ENCODE assay signal across 1 cellular context in genomic region chr10:75234017-75234682, GRCh38.
TF ChIP-seq lines count a peak whose summit lies in the region.

No MANE protein-coding gene starts in this region.

TF ChIP-seq in K562, 482 proteins besides CTCF, POLR2A, EP300 and RAD21 (continued from another document and continues in another):
- TF ChIP-seq, protein P1, sequence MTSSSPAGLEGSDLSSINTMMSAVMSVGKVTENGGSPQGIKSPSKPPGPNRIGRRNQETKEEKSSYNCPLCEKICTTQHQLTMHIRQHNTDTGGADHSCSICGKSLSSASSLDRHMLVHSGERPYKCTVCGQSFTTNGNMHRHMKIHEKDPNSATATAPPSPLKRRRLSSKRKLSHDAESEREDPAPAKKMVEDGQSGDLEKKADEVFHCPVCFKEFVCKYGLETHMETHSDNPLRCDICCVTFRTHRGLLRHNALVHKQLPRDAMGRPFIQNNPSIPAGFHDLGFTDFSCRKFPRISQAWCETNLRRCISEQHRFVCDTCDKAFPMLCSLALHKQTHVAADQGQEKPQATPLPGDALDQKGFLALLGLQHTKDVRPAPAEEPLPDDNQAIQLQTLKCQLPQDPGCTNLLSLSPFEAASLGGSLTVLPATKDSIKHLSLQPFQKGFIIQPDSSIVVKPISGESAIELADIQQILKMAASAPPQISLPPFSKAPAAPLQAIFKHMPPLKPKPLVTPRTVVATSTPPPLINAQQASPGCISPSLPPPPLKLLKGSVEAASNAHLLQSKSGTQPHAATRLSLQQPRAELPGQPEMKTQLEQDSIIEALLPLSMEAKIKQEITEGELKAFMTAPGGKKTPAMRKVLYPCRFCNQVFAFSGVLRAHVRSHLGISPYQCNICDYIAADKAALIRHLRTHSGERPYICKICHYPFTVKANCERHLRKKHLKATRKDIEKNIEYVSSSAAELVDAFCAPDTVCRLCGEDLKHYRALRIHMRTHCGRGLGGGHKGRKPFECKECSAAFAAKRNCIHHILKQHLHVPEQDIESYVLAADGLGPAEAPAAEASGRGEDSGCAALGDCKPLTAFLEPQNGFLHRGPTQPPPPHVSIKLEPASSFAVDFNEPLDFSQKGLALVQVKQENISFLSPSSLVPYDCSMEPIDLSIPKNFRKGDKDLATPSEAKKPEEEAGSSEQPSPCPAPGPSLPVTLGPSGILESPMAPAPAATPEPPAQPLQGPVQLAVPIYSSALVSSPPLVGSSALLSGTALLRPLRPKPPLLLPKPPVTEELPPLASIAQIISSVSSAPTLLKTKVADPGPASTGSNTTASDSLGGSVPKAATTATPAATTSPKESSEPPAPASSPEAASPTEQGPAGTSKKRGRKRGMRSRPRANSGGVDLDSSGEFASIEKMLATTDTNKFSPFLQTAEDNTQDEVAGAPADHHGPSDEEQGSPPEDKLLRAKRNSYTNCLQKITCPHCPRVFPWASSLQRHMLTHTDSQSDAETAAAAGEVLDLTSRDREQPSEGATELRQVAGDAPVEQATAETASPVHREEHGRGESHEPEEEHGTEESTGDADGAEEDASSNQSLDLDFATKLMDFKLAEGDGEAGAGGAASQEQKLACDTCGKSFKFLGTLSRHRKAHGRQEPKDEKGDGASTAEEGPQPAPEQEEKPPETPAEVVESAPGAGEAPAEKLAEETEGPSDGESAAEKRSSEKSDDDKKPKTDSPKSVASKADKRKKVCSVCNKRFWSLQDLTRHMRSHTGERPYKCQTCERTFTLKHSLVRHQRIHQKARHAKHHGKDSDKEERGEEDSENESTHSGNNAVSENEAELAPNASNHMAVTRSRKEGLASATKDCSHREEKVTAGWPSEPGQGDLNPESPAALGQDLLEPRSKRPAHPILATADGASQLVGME (CRISPR knock-in tag; IDR thresholded peaks at IDR 0.05) = no peak
- no peak for TF ChIP-seq POLR2H (tag; IDR thresholded peaks at IDR 0.05; ENCODE audit: low read depth)
- TF ChIP-seq CXXC5 (CRISPR knock-in tag; IDR thresholded peaks at IDR 0.05) = 0 out of 2 replicates have a peak, but pooled peaks have one; percentile 9
- TF ChIP-seq, protein P2, sequence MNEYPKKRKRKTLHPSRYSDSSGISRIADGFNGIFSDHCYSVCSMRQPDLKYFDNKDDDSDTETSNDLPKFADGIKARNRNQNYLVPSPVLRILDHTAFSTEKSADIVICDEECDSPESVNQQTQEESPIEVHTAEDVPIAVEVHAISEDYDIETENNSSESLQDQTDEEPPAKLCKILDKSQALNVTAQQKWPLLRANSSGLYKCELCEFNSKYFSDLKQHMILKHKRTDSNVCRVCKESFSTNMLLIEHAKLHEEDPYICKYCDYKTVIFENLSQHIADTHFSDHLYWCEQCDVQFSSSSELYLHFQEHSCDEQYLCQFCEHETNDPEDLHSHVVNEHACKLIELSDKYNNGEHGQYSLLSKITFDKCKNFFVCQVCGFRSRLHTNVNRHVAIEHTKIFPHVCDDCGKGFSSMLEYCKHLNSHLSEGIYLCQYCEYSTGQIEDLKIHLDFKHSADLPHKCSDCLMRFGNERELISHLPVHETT (CRISPR knock-in tag; conservative IDR thresholded peaks at IDR 0.05 in 1 of 2, IDR thresholded peaks at IDR 0.05 in 1 of 2) = peak in 1 of 2 experiments; percentile 46; a peak in 1 of 4 replicates
- no peak for TF ChIP-seq PHB (CRISPR knock-in tag; IDR thresholded peaks at IDR 0.05)
- no peak for TF ChIP-seq ZNF695 (CRISPR knock-in tag; IDR thresholded peaks at IDR 0.05)
- no peak for TF ChIP-seq WHSC1 (IDR thresholded peaks at IDR 0.05; ENCODE audit: low read length)
- TF ChIP-seq ZNF197 (CRISPR knock-in tag; IDR thresholded peaks at IDR 0.05; ENCODE audit: low read depth) = no peak
- no peak for TF ChIP-seq MIER1 (IDR thresholded peaks at IDR 0.05; ENCODE audit: low read depth)
- TF ChIP-seq ZNF324 (CRISPR knock-in tag; IDR thresholded peaks at IDR 0.05) = no peak
- no peak for TF ChIP-seq PATZ1 (CRISPR knock-in tag; IDR thresholded peaks at IDR 0.05; ENCODE audit: borderline replicate concordance)
- TF ChIP-seq, protein P3, sequence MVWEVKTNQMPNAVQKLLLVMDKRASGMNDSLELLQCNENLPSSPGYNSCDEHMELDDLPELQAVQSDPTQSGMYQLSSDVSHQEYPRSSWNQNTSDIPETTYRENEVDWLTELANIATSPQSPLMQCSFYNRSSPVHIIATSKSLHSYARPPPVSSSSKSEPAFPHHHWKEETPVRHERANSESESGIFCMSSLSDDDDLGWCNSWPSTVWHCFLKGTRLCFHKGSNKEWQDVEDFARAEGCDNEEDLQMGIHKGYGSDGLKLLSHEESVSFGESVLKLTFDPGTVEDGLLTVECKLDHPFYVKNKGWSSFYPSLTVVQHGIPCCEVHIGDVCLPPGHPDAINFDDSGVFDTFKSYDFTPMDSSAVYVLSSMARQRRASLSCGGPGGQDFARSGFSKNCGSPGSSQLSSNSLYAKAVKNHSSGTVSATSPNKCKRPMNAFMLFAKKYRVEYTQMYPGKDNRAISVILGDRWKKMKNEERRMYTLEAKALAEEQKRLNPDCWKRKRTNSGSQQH (CRISPR knock-in tag; IDR thresholded peaks at IDR 0.05) = no peak
- TF ChIP-seq, protein P4, sequence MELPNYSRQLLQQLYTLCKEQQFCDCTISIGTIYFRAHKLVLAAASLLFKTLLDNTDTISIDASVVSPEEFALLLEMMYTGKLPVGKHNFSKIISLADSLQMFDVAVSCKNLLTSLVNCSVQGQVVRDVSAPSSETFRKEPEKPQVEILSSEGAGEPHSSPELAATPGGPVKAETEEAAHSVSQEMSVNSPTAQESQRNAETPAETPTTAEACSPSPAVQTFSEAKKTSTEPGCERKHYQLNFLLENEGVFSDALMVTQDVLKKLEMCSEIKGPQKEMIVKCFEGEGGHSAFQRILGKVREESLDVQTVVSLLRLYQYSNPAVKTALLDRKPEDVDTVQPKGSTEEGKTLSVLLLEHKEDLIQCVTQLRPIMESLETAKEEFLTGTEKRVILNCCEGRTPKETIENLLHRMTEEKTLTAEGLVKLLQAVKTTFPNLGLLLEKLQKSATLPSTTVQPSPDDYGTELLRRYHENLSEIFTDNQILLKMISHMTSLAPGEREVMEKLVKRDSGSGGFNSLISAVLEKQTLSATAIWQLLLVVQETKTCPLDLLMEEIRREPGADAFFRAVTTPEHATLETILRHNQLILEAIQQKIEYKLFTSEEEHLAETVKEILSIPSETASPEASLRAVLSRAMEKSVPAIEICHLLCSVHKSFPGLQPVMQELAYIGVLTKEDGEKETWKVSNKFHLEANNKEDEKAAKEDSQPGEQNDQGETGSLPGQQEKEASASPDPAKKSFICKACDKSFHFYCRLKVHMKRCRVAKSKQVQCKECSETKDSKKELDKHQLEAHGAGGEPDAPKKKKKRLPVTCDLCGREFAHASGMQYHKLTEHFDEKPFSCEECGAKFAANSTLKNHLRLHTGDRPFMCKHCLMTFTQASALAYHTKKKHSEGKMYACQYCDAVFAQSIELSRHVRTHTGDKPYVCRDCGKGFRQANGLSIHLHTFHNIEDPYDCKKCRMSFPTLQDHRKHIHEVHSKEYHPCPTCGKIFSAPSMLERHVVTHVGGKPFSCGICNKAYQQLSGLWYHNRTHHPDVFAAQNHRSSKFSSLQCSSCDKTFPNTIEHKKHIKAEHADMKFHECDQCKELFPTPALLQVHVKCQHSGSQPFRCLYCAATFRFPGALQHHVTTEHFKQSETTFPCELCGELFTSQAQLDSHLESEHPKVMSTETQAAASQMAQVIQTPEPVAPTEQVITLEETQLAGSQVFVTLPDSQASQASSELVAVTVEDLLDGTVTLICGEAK (IDR thresholded peaks at IDR 0.05) = peak; percentile 38; the same call in 1 of the 2 replicates
- TF ChIP-seq, protein P4 (CRISPR knock-in tag; IDR thresholded peaks at IDR 0.05) = no peak
- TF ChIP-seq, protein P5, sequence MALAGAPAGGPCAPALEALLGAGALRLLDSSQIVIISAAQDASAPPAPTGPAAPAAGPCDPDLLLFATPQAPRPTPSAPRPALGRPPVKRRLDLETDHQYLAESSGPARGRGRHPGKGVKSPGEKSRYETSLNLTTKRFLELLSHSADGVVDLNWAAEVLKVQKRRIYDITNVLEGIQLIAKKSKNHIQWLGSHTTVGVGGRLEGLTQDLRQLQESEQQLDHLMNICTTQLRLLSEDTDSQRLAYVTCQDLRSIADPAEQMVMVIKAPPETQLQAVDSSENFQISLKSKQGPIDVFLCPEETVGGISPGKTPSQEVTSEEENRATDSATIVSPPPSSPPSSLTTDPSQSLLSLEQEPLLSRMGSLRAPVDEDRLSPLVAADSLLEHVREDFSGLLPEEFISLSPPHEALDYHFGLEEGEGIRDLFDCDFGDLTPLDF (CRISPR knock-in tag; IDR thresholded peaks at IDR 0.05) = no peak
- TF ChIP-seq TEAD4 (IDR thresholded peaks at IDR 0.05; ENCODE audit: low read length) = no peak
- no peak for TF ChIP-seq TEAD4 (CRISPR knock-in tag; IDR thresholded peaks at IDR 0.05; ENCODE audit: borderline replicate concordance)
- no peak for TF ChIP-seq CSDE1 (IDR thresholded peaks at IDR 0.05)
- no peak for TF ChIP-seq TCF7 (IDR thresholded peaks at IDR 0.05; ENCODE audit: borderline replicate concordance)
- no peak for TF ChIP-seq ZNF165 (CRISPR knock-in tag; IDR thresholded peaks at IDR 0.05; ENCODE audit: borderline replicate concordance)
- no peak for TF ChIP-seq SAP30 (IDR thresholded peaks at IDR 0.05; ENCODE audit: borderline replicate concordance, insufficient read depth, low read depth, low read length, poor library complexity, severe bottlenecking)
- TF ChIP-seq SP2 (IDR thresholded peaks at IDR 0.05; ENCODE audit: extremely low read depth, low read depth, low read length, poor library complexity, severe bottlenecking) = no peak
- TF ChIP-seq MYNN (IDR thresholded peaks at IDR 0.05) = no peak
- no peak for TF ChIP-seq MYNN (CRISPR knock-in tag; IDR thresholded peaks at IDR 0.05)
- peak; percentile 80 for TF ChIP-seq EGR1 (conservative IDR thresholded peaks at IDR 0.05)
- TF ChIP-seq FOXK1 (CRISPR knock-in tag; IDR thresholded peaks at IDR 0.05; ENCODE audit: borderline replicate concordance) = no peak
- no peak for TF ChIP-seq POU5F1 (IDR thresholded peaks at IDR 0.05; ENCODE audit: borderline replicate concordance, low read depth, low read length, partially characterized antibody)
- TF ChIP-seq BCOR (IDR thresholded peaks at IDR 0.05) = no peak
- no peak for TF ChIP-seq DIDO1 (tag; IDR thresholded peaks at IDR 0.05; ENCODE audit: low read depth)
- peak; percentile 68 for TF ChIP-seq RBM22 (IDR thresholded peaks at IDR 0.05; ENCODE audit: low read depth, low read length, poor library complexity, severe bottlenecking)
- TF ChIP-seq PKNOX1 (IDR thresholded peaks at IDR 0.05) = 0 out of 2 replicates have a peak, but pooled peaks have one; percentile 5
- TF ChIP-seq CHD1 (IDR thresholded peaks at IDR 0.05; ENCODE audit: low read length) = no peak
- no peak for TF ChIP-seq PYGO2 (tag; IDR thresholded peaks at IDR 0.05)
- no peak for TF ChIP-seq ZNF282 (CRISPR knock-in tag; IDR thresholded peaks at IDR 0.05)
- no peak for TF ChIP-seq U2AF2 (optimal IDR thresholded peaks at IDR 0.05; ENCODE audit: low read depth, low read length)
- TF ChIP-seq CGGBP1 (CRISPR knock-in tag; IDR thresholded peaks at IDR 0.05) = 0 out of 2 replicates have a peak, but pooled peaks have one; percentile 41
- TF ChIP-seq C11orf30 (IDR thresholded peaks at IDR 0.05; ENCODE audit: low read depth) = no peak
- TF ChIP-seq ELF4 (CRISPR knock-in tag; IDR thresholded peaks at IDR 0.05) = no peak
